ENCODE assay signal across 8 cellular contexts in genomic region chrX:15335135-15336022, GRCh38. TPM values are rescaled to one million over a fixed set of nuclear protein-coding genes. Genes with fewer than 3 reads are reported as not detected.
DNase-seq lines count a peak whose midpoint lies in the region; ATAC-seq, FAIRE-seq and TF ChIP-seq lines count a peak whose summit lies in the region.

TSS of gene PIGA (minus strand) at chrX:15335523. CDS start at chrX:15331930, 3,593 bp downstream.

- WGBS in mammary epithelial cell (ENCODE audit: low coverage, missing lambda C conversion rate), result 26% methylated on average over 25 of the region's 72 CpGs
- 1 to 37% (median 10%) methylated on average over 52 to 72 of the region's 72 CpGs for WGBS in small intestine, 3 donors

- H2AFZ ChIP-seq in ACC112 (ENCODE audit: low read length, unreplicated experiment), result peak within 1 kb of the TSS; percentile 98
- peak within 1 kb of the TSS; percentile 60 for H2AFZ ChIP-seq in mammary epithelial cell (ENCODE audit: low read depth, low read length)

- no peaks in the 10 kb centered on the region for H4K20me1 ChIP-seq in mammary epithelial cell (ENCODE audit: insufficient read depth, low read length)

- FAIRE-seq in small intestine (lab: Jason Lieb, UNC), result peak; percentile 76

- peak within 1 kb of the TSS; percentile 63 for H3K4me2 ChIP-seq in mammary epithelial cell (ENCODE audit: insufficient read depth, low read depth, low read length)

- peak within 1 kb of the TSS; percentile 100 for H3K4me3 ChIP-seq in ACC112 (ENCODE audit: low read depth, low read length)
- peak within 1 kb of the TSS; percentile 43 to 78 (median 67) for H3K4me3 ChIP-seq in mammary epithelial cell (replicated peaks in 1 of 3; ENCODE audit: insufficient read depth in 1 of 3, low read depth in 2 of 3, low read length in 3 of 3)
- H3K4me3 ChIP-seq in small intestine (ENCODE audit: low read depth in 1 of 2, low read length in 2 of 2), result peak within 1 kb of the TSS; percentile 60 to 73

- H3K27me3 ChIP-seq in ACC112 (ENCODE audit: insufficient read depth, low read length) (peaks cover 24% of the 10 kb centered on the region; the same call in 1 of the 2 replicates), mammary epithelial cell (ENCODE audit: insufficient read depth, low read length) (peaks cover 9% of the 10 kb centered on the region), small intestine (ENCODE audit: control insufficient read depth in 2 of 2, insufficient read depth in 2 of 2, low read length in 2 of 2) (no peaks in the 10 kb centered on the region)

- dilution Hi-C loops in mammary epithelial cell (cut with HindIII; ENCODE audit: low sequenced_read_pairs), result no loop called here

- H3K4me1 ChIP-seq in ACC112 (ENCODE audit: control insufficient read depth, insufficient read depth, low read length, unreplicated experiment) (peaks cover 12% of the 10 kb centered on the region), mammary epithelial cell (ENCODE audit: insufficient read depth, low read length) (peaks cover 8% of the 10 kb centered on the region), small intestine (ENCODE audit: control insufficient read depth in 2 of 2, insufficient read depth in 1 of 2, low read depth in 1 of 2, low read length in 1 of 2) (no peaks in the 10 kb centered on the region)

- CTCF ChIA-PET in mammary epithelial cell (lab: Charles Lee; ENCODE audit: low non-redundant PET), result interaction anchor here (0.6 kb wide), 1 partner anchor 29 kb away, joined by 3 read pairs; no protein-coding TSS in a partner anchor

- ATAC-seq in GM18870 (IDR thresholded peaks at IDR 0.05; ENCODE audit: unreplicated experiment) (peak; percentile 96), HG03135 (IDR thresholded peaks at IDR 0.05; ENCODE audit: unreplicated experiment) (peak; percentile 100)

- TF ChIP-seq CTCF in VCaP (conservative IDR thresholded peaks at IDR 0.05), result no peak
- TF ChIP-seq CTCF in mammary epithelial cell (conservative IDR thresholded peaks at IDR 0.05 in 1 of 2, IDR thresholded peaks at IDR 0.05 in 1 of 2; ENCODE audit: extremely low read depth in 1 of 2, insufficient read depth in 1 of 2, low read depth in 1 of 2, low read length in 2 of 2), result no peak

- H3K79me2 ChIP-seq in ACC112 (ENCODE audit: control insufficient read depth, insufficient read depth, low read length, unreplicated experiment), result peaks cover 33% of the 10 kb centered on the region
- peaks cover 35% of the 10 kb centered on the region for H3K79me2 ChIP-seq in mammary epithelial cell (ENCODE audit: insufficient read depth, low read length)

- H3K36me3 ChIP-seq in ACC112 (ENCODE audit: insufficient read depth, low read length) (peaks cover 11% of the 10 kb centered on the region; the same call in 1 of the 2 replicates), mammary epithelial cell (ENCODE audit: insufficient read depth, low read length) (no peaks in the 10 kb centered on the region), small intestine (ENCODE audit: control insufficient read depth in 2 of 2, insufficient read depth in 2 of 2, low read length in 2 of 2) (no peaks in the 10 kb centered on the region)

- H3K9me3 ChIP-seq in mammary epithelial cell (replicated peaks; ENCODE audit: insufficient read depth, low read length) (no peaks in the 10 kb centered on the region), small intestine (ENCODE audit: control insufficient read depth, low read depth) (no peaks in the 10 kb centered on the region)

- in situ Hi-C loops in mammary epithelial cell (cut with MboI; ENCODE audit: low sequenced_read_pairs in 2 of 2), result no loop called here

- peak within 1 kb of the TSS; percentile 97 for H3K9ac ChIP-seq in mammary epithelial cell (ENCODE audit: insufficient read depth, low read length)

- DNase-seq in NCI-H2196 treated with DMSO at 0.1 percent for 48 hours (lab: John Stamatoyannopoulos, UW; ENCODE audit: unreplicated experiment), result peak; percentile 86
- peak; percentile 96 for DNase-seq in mammary epithelial cell
- DNase-seq in iPS-NIHi11 (ENCODE audit: low spot score), result peak; percentile 93
- peak; percentile 96 for DNase-seq in small intestine

- intact Hi-C loops in mammary epithelial cell (cut with micrococcal nuclease), result no loop called here

- H3K27ac ChIP-seq in ACC112 (ENCODE audit: low read depth, low read length) (peak within 1 kb of the TSS; percentile 97), VCaP (peak within 1 kb of the TSS; percentile 84), mammary epithelial cell (ENCODE audit: insufficient read depth, low read depth, low read length) (peak within 1 kb of the TSS; percentile 97), small intestine (ENCODE audit: low read depth in 1 of 2, low read length in 1 of 2) (peak within 1 kb of the TSS; percentile 52 to 98)

- TSS peak; percentile 75 for BruUV-seq in mammary epithelial cell (replicated peaks; lab: Mats Ljungman, UMichigan)

RNA-seq across cellular contexts. Expression of gene PIGA, which starts in this region (rescaled TPM):
- 10 to 100 TPM; 13.3 to 20.9 TPM for total RNA-seq in mammary epithelial cell
- polyA plus RNA-seq in mammary epithelial cell, result 7.3 TPM
- polyA minus RNA-seq in mammary epithelial cell, result 7.3 TPM
- 1 to 10 TPM; 4.3 to 6.1 (median 4.7) TPM for polyA plus RNA-seq in small intestine

Comparison
In these comparisons a context has a peak if more than half of its experiments do, and no peak if none do; other contexts are left out.
1. Peak in every context shown above with its lines: DNase-seq, ATAC-seq, H3K4me3 ChIP-seq and H3K27ac ChIP-seq.